14 cellular contexts compared by ENCODE assay signal in the genomic region with DNA sequence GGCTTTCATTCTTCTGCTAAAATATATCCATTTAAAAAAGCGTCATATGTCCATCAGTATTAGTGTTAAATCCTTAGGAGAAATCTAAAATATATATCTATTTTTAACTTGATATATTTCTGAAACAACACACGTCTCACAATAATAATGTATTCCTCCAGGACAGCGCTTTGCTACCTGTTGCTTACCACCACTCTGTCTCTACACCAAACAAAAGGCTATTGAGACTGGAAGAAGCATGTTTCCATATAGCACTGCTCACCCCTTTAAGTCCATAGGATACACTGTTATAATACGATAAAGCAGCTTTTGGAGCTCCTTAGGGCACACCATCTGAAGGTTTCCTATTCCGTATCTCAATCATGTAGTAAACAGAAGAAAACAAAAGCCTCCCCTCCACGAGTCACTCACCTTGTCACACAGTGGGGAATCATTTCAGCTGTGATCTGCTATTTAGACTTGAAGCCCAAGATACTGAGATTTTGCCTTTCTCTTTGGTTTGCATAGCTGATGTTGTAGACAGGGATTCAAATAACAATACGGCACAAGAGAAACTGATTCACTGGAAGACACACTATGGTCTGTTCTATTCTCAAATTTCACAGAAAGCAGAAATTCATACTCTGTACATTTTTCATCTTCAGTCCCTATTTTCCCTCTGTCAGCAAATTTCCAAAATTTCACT.
DNase-seq lines count a peak whose midpoint lies in the region; TF ChIP-seq lines count a peak whose summit lies in the region.
"Had no signal": no experiment of that assay in that cellular context is flagged by ENCODE, and none has a peak within 500 bp of the region (broad histone marks: within the 10 kb centered on the region; RNA-seq: fewer than 3 reads in every experiment).

No MANE protein-coding gene starts in this region.

- no peaks in the 10 kb centered on the region for H3K36me3 ChIP-seq in muscle layer of colon (ENCODE audit: insufficient read depth, low read length)
- no peaks in the 10 kb centered on the region for H3K36me3 ChIP-seq in thyroid gland

- peaks cover 49% of the 10 kb centered on the region for H3K4me1 ChIP-seq in muscle layer of colon (ENCODE audit: insufficient read depth, low read length)
- peaks cover 8 to 9% of the 10 kb centered on the region in 2 donors for H3K4me1 ChIP-seq in thyroid gland

- peak overlapping the region; percentile 88 to 100 (median 98) for H3K27ac ChIP-seq in dorsolateral prefrontal cortex
- H3K27ac ChIP-seq in muscle layer of colon (ENCODE audit: low read depth, low read length) = peak overlapping the region; percentile 61
- peak overlapping the region; percentile 31 to 75 (median 36) for H3K27ac ChIP-seq in thyroid gland

- H3K9ac ChIP-seq in muscle layer of colon (ENCODE audit: low read length) = peak overlapping the region; percentile 19

- intact Hi-C loops in dorsolateral prefrontal cortex (cut with DNase I) = loop anchor here in 1 of 2 donors (5.0 kb wide), 1 partner anchor 187 kb away; a partner anchor contains a TSS
- intact Hi-C loops in thyroid gland (cut with DNase I) = loop anchor here (10.0 kb wide), 1 partner anchor 166 kb away; no protein-coding TSS in a partner anchor
- intact Hi-C loops in posterior vena cava (cut with DNase I) = loop anchor here in 1 of 2 donors (5.0 kb wide), 1 partner anchor 477 kb away; no protein-coding TSS in a partner anchor

- peak in 2 of 56 donors; percentile 8 to 10 for TF ChIP-seq CTCF in dorsolateral prefrontal cortex (IDR thresholded peaks at IDR 0.05 in 54 of 56, conservative IDR thresholded peaks at IDR 0.05 in 2 of 56; ENCODE audit: low read depth in 1 of 56, partially characterized antibody in 56 of 56)
- TF ChIP-seq CTCF in thyroid gland (IDR thresholded peaks at IDR 0.05) = no peak

- H3K4me3 ChIP-seq in dorsolateral prefrontal cortex (peak overlapping the region; percentile 40 to 76 (median 61)), muscle layer of colon (ENCODE audit: low read depth in 1 of 2, low read length in 2 of 2) (peak overlapping the region; percentile 14 to 72), thyroid gland (replicated peaks in 1 of 3) (no peak overlapping the region)

- WGBS in thyroid gland, 2 donors = 69 to 85% methylated on average over 7 of the region's 7 CpGs

- no peaks in the 10 kb centered on the region for H3K9me3 ChIP-seq in muscle layer of colon (ENCODE audit: low read length)
- H3K9me3 ChIP-seq in thyroid gland = no peaks in the 10 kb centered on the region

- H3K27me3 ChIP-seq in dorsolateral prefrontal cortex = no peaks in the 10 kb centered on the region
- H3K27me3 ChIP-seq in muscle layer of colon (ENCODE audit: control insufficient read depth in 1 of 2, insufficient read depth in 2 of 2, low read length in 2 of 2) = no peaks in the 10 kb centered on the region
- H3K27me3 ChIP-seq in thyroid gland = no peaks in the 10 kb centered on the region

- DNase-seq in NCI-H69 (lab: John Stamatoyannopoulos, UW) (peak; percentile 40), dorsolateral prefrontal cortex (no peak), thyroid gland (no peak), posterior vena cava (ENCODE audit: low spot score) (no peak), NCI-H2227 (lab: John Stamatoyannopoulos, UW; ENCODE audit: unreplicated experiment) (no peak)
- no peak for DNase-seq in activated CD4-positive, CD25-positive, alpha-beta regulatory T cell treated with anti-CD3 and anti-CD28 coated beads, Interleukin-2, amount 50 U/mL, for 72 hours
- no peak for DNase-seq in activated naive CD4-positive, alpha-beta T cell treated with anti-CD3 and anti-CD28 coated beads, Interleukin-2, amount 50 U/mL, for 16 hours
- DNase-seq: activated CD4-positive, alpha-beta T cell treated with anti-CD3 and anti-CD28 coated beads, Interleukin-2, amount 50 U/mL, for 48 hours; DND-41; NCI-H187; posterior cingulate gyrus; RPMI8226; stimulated activated CD8-positive, alpha-beta memory T cell treated with anti-CD3 and anti-CD28 coated beads, Interleukin-4, amount 100 ng/mL, for 48 hours had no signal

- TF ChIP-seq POLR2A in thyroid gland (IDR thresholded peaks at IDR 0.05) = no peak

Comparison
In these comparisons a context has a peak if more than half of its experiments do, and no peak if none do; other contexts are left out.
1. H3K27ac ChIP-seq: peak in every context shown above with its lines; median percentile 98 in dorsolateral prefrontal cortex; 61 in muscle layer of colon; 36 in thyroid gland.
2. H3K4me3 ChIP-seq: peak in dorsolateral prefrontal cortex (59 of 59) and muscle layer of colon (2 of 2); none in thyroid gland (0 of 3).